ENCODE assay signal across 24 cellular contexts in genomic region chr18:30486856-30487255, GRCh38.
DNase-seq lines count a peak whose midpoint lies in the region; ATAC-seq, FAIRE-seq and TF ChIP-seq lines count a peak whose summit lies in the region.
"Had no signal": no experiment of that assay in that cellular context is flagged by ENCODE, and none has a peak within 500 bp of the region (broad histone marks: within the 10 kb centered on the region; RNA-seq: fewer than 3 reads in every experiment).

No MANE protein-coding gene starts in this region.

- no peaks in the 10 kb centered on the region for H3K27me3 ChIP-seq in keratinocyte (ENCODE audit: control insufficient read depth, extremely low read depth, insufficient read depth, low read length)
- H3K27me3 ChIP-seq: body of pancreas, testis had no signal

- no peaks in the 10 kb centered on the region for H4K20me1 ChIP-seq in keratinocyte (ENCODE audit: control insufficient read depth, extremely low read depth, insufficient read depth, low read length)

- no peaks in the 10 kb centered on the region for H3K36me3 Mint-ChIP-seq in activated naive CD8-positive, alpha-beta T cell treated with anti-CD3 and anti-CD28 coated beads for 36 hours
- H3K36me3 Mint-ChIP-seq: activated CD8-positive, alpha-beta memory T cell treated with anti-CD3 and anti-CD28 coated beads, Interleukin-2, amount 10 ng/mL, durations not matched to agents 7 days and 5 days; activated naive CD4-positive, alpha-beta T cell treated with anti-CD3 and anti-CD28 coated beads, Interleukin-2, amount 10 ng/mL, durations not matched to agents 7 days and 5 days; stimulated activated naive B cell treated with anti-CD40 and anti-IgM and Interleukin-4, amounts not matched to agents 10 μg/mL and 1 μg/mL and 100 μg/mL, for 72 hours had no signal

- in situ Hi-C loops in astrocyte of the spinal cord (cut with HindIII; ENCODE audit: low sequenced_read_pairs) = no loop called here

- TF ChIP-seq CTCF in astrocyte of the spinal cord (IDR thresholded peaks at IDR 0.05; ENCODE audit: low read depth, low read length) = no peak
- TF ChIP-seq CTCF in keratinocyte (optimal IDR thresholded peaks at IDR 0.05 in 1 of 3, IDR thresholded peaks at IDR 0.05 in 1 of 3, conservative IDR thresholded peaks at IDR 0.05 in 1 of 3; ENCODE audit: extremely low read depth in 1 of 3, insufficient read depth in 2 of 3, low read length in 3 of 3) = no peak

- no peaks in the 10 kb centered on the region for H3K4me1 Mint-ChIP-seq in activated naive CD8-positive, alpha-beta T cell treated with anti-CD3 and anti-CD28 coated beads for 36 hours
- H3K4me1 Mint-ChIP-seq: activated CD4-positive, alpha-beta T cell treated with anti-CD3 and anti-CD28 coated beads, Interleukin-2, amount 10 ng/mL, durations not matched to agents 24 days and 14 days; activated CD8-positive, alpha-beta memory T cell treated with anti-CD3 and anti-CD28 coated beads, Interleukin-2, amount 10 ng/mL, durations not matched to agents 7 days and 5 days; activated naive CD4-positive, alpha-beta T cell treated with anti-CD3 and anti-CD28 coated beads, Interleukin-2, amount 10 ng/mL, durations not matched to agents 7 days and 5 days; B cell; stimulated activated naive B cell treated with anti-CD40 and anti-IgM and Interleukin-4, amounts not matched to agents 10 μg/mL and 1 μg/mL and 100 μg/mL, for 72 hours had no signal

- no peak overlapping the region for H3K9ac ChIP-seq in keratinocyte (ENCODE audit: control insufficient read depth, extremely low read depth, insufficient read depth, low read length)

- H3K4me2 ChIP-seq in keratinocyte (ENCODE audit: control insufficient read depth, extremely low read depth, insufficient read depth, low read depth, low read length) = no peak overlapping the region

- peaks cover 42% of the 10 kb centered on the region for H3K4me1 ChIP-seq in keratinocyte (ENCODE audit: control insufficient read depth, extremely low read depth, insufficient read depth, low read length)
- H3K4me1 ChIP-seq: body of pancreas, testis had no signal

- peak; percentile 39 for FAIRE-seq in keratinocyte (lab: Jason Lieb, UNC)

- no peaks in the 10 kb centered on the region for H3K36me3 ChIP-seq in keratinocyte (ENCODE audit: control insufficient read depth in 2 of 2, extremely low read depth in 1 of 2, insufficient read depth in 2 of 2, low read length in 2 of 2)

- DNase-seq in HS-5 (ENCODE audit: low read depth) (peak; percentile 23), astrocyte of the spinal cord (ENCODE audit: low read depth, low spot score) (peak; percentile 84), keratinocyte (ENCODE audit: low read depth, low spot score) (no peak), T-helper 2 cell (no peak), NCI-H1105 treated with DMSO at 0.1 percent for 48 hours (lab: John Stamatoyannopoulos, UW) (no peak)
- no peak for DNase-seq in activated naive CD8-positive, alpha-beta T cell treated with anti-CD3 and anti-CD28 coated beads for 36 hours
- DNase-seq: activated CD4-positive, alpha-beta T cell treated with anti-CD3 and anti-CD28 coated beads, Interleukin-2, amount 10 ng/mL, durations not matched to agents 24 days and 14 days; activated CD8-positive, alpha-beta memory T cell treated with anti-CD3 and anti-CD28 coated beads, Interleukin-2, amount 10 ng/mL, durations not matched to agents 7 days and 5 days; activated naive CD4-positive, alpha-beta T cell treated with anti-CD3 and anti-CD28 coated beads, Interleukin-2, amount 10 ng/mL, durations not matched to agents 7 days and 5 days; body of pancreas; DND-41; left ventricle myocardium superior; NCI-H1417; NCI-H2107; NCI-H524; stimulated activated CD4-positive, alpha-beta T cell treated with anti-CD3 and anti-CD28 coated beads, Interleukin-2, amount 100 ng/mL, for 24 hours; stimulated activated naive B cell treated with anti-CD40 and anti-IgM and Interleukin-4, amounts not matched to agents 10 μg/mL and 1 μg/mL and 100 μg/mL, for 72 hours; testis had no signal

- H3K4me3 ChIP-seq in astrocyte of the spinal cord (ENCODE audit: low read depth, low read length) = no peak overlapping the region
- H3K4me3 ChIP-seq in keratinocyte (ENCODE audit: control insufficient read depth in 2 of 3, extremely low read depth in 1 of 3, insufficient read depth in 2 of 3, low read depth in 1 of 3, low read length in 3 of 3) = no peak overlapping the region
- H3K4me3 ChIP-seq: body of pancreas, coronary artery, SK-N-MC, testis had no signal

- no peaks in the 10 kb centered on the region for H3K9me3 ChIP-seq in keratinocyte (ENCODE audit: control insufficient read depth, low read depth, low read length)
- H3K9me3 ChIP-seq: body of pancreas, testis had no signal

- no peak overlapping the region for H3K27ac ChIP-seq in keratinocyte (ENCODE audit: control insufficient read depth, insufficient read depth, low read length)
- H3K27ac ChIP-seq: body of pancreas, coronary artery, SK-N-MC, testis, VCaP had no signal

- dilution Hi-C loops in keratinocyte (cut with MboI; ENCODE audit: extremely low pct_ligation_motif_present, low sequenced_read_pairs) = no loop called here

- H3K79me2 ChIP-seq in keratinocyte (ENCODE audit: control insufficient read depth, insufficient read depth, low read length) = no peaks in the 10 kb centered on the region

- no peak overlapping the region for H3K4me3 Mint-ChIP-seq in activated naive CD8-positive, alpha-beta T cell treated with anti-CD3 and anti-CD28 coated beads for 36 hours
- H3K4me3 Mint-ChIP-seq: activated CD4-positive, alpha-beta T cell treated with anti-CD3 and anti-CD28 coated beads, Interleukin-2, amount 10 ng/mL, durations not matched to agents 24 days and 14 days; activated CD8-positive, alpha-beta memory T cell treated with anti-CD3 and anti-CD28 coated beads, Interleukin-2, amount 10 ng/mL, durations not matched to agents 7 days and 5 days; activated naive CD4-positive, alpha-beta T cell treated with anti-CD3 and anti-CD28 coated beads, Interleukin-2, amount 10 ng/mL, durations not matched to agents 7 days and 5 days; B cell; neural crest cell; stimulated activated naive B cell treated with anti-CD40 and anti-IgM and Interleukin-4, amounts not matched to agents 10 μg/mL and 1 μg/mL and 100 μg/mL, for 72 hours had no signal

- peaks cover 5% of the 10 kb centered on the region for H3K9me3 Mint-ChIP-seq in activated naive CD8-positive, alpha-beta T cell treated with anti-CD3 and anti-CD28 coated beads for 36 hours
- H3K9me3 Mint-ChIP-seq: activated naive CD4-positive, alpha-beta T cell treated with anti-CD3 and anti-CD28 coated beads, Interleukin-2, amount 10 ng/mL, durations not matched to agents 7 days and 5 days; neural crest cell; stimulated activated naive B cell treated with anti-CD40 and anti-IgM and Interleukin-4, amounts not matched to agents 10 μg/mL and 1 μg/mL and 100 μg/mL, for 72 hours had no signal

- ATAC-seq in GM19463 (IDR thresholded peaks at IDR 0.05; ENCODE audit: unreplicated experiment) = no peak
- ATAC-seq: activated CD8-positive, alpha-beta memory T cell treated with anti-CD3 and anti-CD28 coated beads, Interleukin-2, amount 10 ng/mL, durations not matched to agents 7 days and 5 days; body of pancreas; left ventricle myocardium superior; stimulated activated naive B cell treated with anti-CD40 and anti-IgM and Interleukin-4, amounts not matched to agents 10 μg/mL and 1 μg/mL and 100 μg/mL, for 72 hours had no signal

- no peaks in the 10 kb centered on the region for H3K9me1 ChIP-seq in keratinocyte (ENCODE audit: control insufficient read depth, extremely low read depth, insufficient read depth, low read length)

- no peaks in the 10 kb centered on the region for H3K27me3 Mint-ChIP-seq in activated naive CD8-positive, alpha-beta T cell treated with anti-CD3 and anti-CD28 coated beads for 36 hours
- H3K27me3 Mint-ChIP-seq: activated CD4-positive, alpha-beta T cell treated with anti-CD3 and anti-CD28 coated beads, Interleukin-2, amount 10 ng/mL, durations not matched to agents 24 days and 14 days; activated CD8-positive, alpha-beta memory T cell treated with anti-CD3 and anti-CD28 coated beads, Interleukin-2, amount 10 ng/mL, durations not matched to agents 7 days and 5 days; activated naive CD4-positive, alpha-beta T cell treated with anti-CD3 and anti-CD28 coated beads, Interleukin-2, amount 10 ng/mL, durations not matched to agents 7 days and 5 days; B cell; stimulated activated naive B cell treated with anti-CD40 and anti-IgM and Interleukin-4, amounts not matched to agents 10 μg/mL and 1 μg/mL and 100 μg/mL, for 72 hours had no signal

- no peak overlapping the region for H2AFZ ChIP-seq in keratinocyte (ENCODE audit: control insufficient read depth, low read length)

- H3K27ac Mint-ChIP-seq in activated naive CD8-positive, alpha-beta T cell treated with anti-CD3 and anti-CD28 coated beads for 36 hours = no peak overlapping the region
- H3K27ac Mint-ChIP-seq: activated CD4-positive, alpha-beta T cell treated with anti-CD3 and anti-CD28 coated beads, Interleukin-2, amount 10 ng/mL, durations not matched to agents 24 days and 14 days; activated CD8-positive, alpha-beta memory T cell treated with anti-CD3 and anti-CD28 coated beads, Interleukin-2, amount 10 ng/mL, durations not matched to agents 7 days and 5 days; activated naive CD4-positive, alpha-beta T cell treated with anti-CD3 and anti-CD28 coated beads, Interleukin-2, amount 10 ng/mL, durations not matched to agents 7 days and 5 days; B cell; stimulated activated naive B cell treated with anti-CD40 and anti-IgM and Interleukin-4, amounts not matched to agents 10 μg/mL and 1 μg/mL and 100 μg/mL, for 72 hours had no signal

Comparison
In these comparisons a context has a peak if more than half of its experiments do, and no peak if none do; other contexts are left out.
1. DNase-seq: peak in HS-5 (single experiment) and astrocyte of the spinal cord (single experiment); none in keratinocyte (single experiment), T-helper 2 cell (0 of 5), activated naive CD8-positive, alpha-beta T cell treated with anti-CD3 and anti-CD28 coated beads for 36 hours (single experiment) and NCI-H1105 treated with DMSO at 0.1 percent for 48 hours (single experiment).